ENCODE assay signal across 1 cellular context in the genomic region with DNA sequence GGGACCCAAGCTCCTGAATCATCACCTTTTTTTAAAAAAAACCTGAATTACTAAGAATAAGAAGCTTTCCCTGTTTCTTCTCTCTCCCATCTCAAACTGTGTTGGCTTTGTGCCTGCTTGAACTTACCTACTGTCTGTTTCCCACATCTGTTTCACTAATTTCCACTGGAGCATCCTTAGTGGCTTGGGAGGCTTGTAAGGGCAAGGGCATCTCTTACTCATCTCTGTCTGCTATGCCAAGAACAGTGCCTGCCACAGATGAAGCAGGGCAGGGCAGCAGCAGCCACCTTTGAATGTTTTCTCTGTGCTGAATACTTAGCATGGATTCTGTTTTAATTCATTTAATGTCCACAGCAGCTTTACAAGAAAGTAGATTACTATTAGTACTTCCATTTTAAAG.
TF ChIP-seq lines count a peak whose summit lies in the region.

No MANE protein-coding gene starts in this region.

TF ChIP-seq in HepG2, 621 proteins besides CTCF, POLR2A, EP300 and RAD21:
- TF ChIP-seq ZNF460 (CRISPR knock-in tag; IDR thresholded peaks at IDR 0.05; ENCODE audit: borderline replicate concordance), result no peak
- no peak for TF ChIP-seq ZNF740 (CRISPR knock-in tag; IDR thresholded peaks at IDR 0.05)
